1 cellular context compared by ENCODE assay signal in the genomic region with DNA sequence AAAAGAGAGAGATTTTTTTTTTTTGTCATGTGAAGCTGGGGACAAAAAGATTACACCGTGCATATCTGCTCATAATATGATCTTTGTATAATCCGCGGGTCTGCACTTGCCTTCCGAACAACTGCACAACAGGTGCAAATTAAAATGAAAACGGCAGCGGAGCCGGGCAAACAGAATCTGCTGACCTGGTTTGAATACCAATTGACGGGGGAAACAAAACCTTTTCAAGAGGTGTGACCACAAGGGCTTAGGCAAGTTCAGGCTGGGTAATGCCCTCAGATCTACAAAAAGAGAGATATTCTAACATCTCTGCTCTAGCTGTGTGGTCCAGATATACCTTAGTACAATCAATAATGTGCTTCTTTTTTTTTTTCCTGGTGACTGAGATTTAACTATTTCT.
TF ChIP-seq lines count a peak whose summit lies in the region.

No MANE protein-coding gene starts in this region.

TF ChIP-seq in GM12878, 131 proteins besides CTCF, POLR2A, EP300 and RAD21 (continued from another document):
- TF ChIP-seq, protein P1, sequence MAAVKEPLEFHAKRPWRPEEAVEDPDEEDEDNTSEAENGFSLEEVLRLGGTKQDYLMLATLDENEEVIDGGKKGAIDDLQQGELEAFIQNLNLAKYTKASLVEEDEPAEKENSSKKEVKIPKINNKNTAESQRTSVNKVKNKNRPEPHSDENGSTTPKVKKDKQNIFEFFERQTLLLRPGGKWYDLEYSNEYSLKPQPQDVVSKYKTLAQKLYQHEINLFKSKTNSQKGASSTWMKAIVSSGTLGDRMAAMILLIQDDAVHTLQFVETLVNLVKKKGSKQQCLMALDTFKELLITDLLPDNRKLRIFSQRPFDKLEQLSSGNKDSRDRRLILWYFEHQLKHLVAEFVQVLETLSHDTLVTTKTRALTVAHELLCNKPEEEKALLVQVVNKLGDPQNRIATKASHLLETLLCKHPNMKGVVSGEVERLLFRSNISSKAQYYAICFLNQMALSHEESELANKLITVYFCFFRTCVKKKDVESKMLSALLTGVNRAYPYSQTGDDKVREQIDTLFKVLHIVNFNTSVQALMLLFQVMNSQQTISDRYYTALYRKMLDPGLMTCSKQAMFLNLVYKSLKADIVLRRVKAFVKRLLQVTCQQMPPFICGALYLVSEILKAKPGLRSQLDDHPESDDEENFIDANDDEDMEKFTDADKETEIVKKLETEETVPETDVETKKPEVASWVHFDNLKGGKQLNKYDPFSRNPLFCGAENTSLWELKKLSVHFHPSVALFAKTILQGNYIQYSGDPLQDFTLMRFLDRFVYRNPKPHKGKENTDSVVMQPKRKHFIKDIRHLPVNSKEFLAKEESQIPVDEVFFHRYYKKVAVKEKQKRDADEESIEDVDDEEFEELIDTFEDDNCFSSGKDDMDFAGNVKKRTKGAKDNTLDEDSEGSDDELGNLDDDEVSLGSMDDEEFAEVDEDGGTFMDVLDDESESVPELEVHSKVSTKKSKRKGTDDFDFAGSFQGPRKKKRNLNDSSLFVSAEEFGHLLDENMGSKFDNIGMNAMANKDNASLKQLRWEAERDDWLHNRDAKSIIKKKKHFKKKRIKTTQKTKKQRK (IDR thresholded peaks at IDR 0.05; ENCODE audit: low read depth, low read length), result no peak
- TF ChIP-seq, protein P2, sequence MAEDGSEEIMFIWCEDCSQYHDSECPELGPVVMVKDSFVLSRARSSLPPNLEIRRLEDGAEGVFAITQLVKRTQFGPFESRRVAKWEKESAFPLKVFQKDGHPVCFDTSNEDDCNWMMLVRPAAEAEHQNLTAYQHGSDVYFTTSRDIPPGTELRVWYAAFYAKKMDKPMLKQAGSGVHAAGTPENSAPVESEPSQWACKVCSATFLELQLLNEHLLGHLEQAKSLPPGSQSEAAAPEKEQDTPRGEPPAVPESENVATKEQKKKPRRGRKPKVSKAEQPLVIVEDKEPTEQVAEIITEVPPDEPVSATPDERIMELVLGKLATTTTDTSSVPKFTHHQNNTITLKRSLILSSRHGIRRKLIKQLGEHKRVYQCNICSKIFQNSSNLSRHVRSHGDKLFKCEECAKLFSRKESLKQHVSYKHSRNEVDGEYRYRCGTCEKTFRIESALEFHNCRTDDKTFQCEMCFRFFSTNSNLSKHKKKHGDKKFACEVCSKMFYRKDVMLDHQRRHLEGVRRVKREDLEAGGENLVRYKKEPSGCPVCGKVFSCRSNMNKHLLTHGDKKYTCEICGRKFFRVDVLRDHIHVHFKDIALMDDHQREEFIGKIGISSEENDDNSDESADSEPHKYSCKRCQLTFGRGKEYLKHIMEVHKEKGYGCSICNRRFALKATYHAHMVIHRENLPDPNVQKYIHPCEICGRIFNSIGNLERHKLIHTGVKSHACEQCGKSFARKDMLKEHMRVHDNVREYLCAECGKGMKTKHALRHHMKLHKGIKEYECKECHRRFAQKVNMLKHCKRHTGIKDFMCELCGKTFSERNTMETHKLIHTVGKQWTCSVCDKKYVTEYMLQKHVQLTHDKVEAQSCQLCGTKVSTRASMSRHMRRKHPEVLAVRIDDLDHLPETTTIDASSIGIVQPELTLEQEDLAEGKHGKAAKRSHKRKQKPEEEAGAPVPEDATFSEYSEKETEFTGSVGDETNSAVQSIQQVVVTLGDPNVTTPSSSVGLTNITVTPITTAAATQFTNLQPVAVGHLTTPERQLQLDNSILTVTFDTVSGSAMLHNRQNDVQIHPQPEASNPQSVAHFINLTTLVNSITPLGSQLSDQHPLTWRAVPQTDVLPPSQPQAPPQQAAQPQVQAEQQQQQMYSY (CRISPR knock-in tag; IDR thresholded peaks at IDR 0.05), result no peak
- no peak for TF ChIP-seq RFX5 (IDR thresholded peaks at IDR 0.05; ENCODE audit: low read depth, low read length)
- TF ChIP-seq, protein P3, sequence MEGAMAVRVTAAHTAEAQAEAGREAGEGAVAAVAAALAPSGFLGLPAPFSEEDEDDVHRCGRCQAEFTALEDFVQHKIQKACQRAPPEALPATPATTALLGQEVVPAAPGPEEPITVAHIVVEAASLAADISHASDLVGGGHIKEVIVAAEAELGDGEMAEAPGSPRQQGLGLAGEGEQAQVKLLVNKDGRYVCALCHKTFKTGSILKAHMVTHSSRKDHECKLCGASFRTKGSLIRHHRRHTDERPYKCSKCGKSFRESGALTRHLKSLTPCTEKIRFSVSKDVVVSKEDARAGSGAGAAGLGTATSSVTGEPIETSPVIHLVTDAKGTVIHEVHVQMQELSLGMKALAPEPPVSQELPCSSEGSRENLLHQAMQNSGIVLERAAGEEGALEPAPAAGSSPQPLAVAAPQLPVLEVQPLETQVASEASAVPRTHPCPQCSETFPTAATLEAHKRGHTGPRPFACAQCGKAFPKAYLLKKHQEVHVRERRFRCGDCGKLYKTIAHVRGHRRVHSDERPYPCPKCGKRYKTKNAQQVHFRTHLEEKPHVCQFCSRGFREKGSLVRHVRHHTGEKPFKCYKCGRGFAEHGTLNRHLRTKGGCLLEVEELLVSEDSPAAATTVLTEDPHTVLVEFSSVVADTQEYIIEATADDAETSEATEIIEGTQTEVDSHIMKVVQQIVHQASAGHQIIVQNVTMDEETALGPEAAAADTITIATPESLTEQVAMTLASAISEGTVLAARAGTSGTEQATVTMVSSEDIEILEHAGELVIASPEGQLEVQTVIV (IDR thresholded peaks at IDR 0.05; ENCODE audit: borderline replicate concordance, partially characterized antibody), result no peak
- no peak for TF ChIP-seq STAT1 (conservative IDR thresholded peaks at IDR 0.05)
- TF ChIP-seq, protein P4, sequence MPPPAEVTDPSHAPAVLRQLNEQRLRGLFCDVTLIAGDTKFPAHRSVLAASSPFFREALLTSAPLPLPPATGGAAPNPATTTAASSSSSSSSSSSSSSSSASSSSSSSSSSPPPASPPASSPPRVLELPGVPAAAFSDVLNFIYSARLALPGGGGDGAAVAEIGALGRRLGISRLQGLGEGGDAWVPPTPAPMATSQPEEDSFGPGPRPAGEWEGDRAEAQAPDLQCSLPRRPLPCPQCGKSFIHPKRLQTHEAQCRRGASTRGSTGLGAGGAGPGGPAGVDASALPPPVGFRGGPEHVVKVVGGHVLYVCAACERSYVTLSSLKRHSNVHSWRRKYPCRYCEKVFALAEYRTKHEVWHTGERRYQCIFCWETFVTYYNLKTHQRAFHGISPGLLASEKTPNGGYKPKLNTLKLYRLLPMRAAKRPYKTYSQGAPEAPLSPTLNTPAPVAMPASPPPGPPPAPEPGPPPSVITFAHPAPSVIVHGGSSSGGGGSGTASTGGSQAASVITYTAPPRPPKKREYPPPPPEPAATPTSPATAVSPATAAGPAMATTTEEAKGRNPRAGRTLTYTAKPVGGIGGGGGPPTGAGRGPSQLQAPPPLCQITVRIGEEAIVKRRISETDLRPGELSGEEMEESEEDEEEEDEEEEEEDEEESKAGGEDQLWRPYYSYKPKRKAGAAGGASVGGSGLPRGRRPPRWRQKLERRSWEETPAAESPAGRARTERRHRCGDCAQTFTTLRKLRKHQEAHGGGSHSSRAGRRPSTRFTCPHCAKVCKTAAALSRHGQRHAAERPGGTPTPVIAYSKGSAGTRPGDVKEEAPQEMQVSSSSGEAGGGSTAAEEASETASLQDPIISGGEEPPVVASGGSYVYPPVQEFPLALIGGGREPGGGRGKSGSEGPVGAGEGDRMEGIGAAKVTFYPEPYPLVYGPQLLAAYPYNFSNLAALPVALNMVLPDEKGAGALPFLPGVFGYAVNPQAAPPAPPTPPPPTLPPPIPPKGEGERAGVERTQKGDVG (CRISPR knock-in tag; IDR thresholded peaks at IDR 0.05), result no peak
